In the genomic region with DNA sequence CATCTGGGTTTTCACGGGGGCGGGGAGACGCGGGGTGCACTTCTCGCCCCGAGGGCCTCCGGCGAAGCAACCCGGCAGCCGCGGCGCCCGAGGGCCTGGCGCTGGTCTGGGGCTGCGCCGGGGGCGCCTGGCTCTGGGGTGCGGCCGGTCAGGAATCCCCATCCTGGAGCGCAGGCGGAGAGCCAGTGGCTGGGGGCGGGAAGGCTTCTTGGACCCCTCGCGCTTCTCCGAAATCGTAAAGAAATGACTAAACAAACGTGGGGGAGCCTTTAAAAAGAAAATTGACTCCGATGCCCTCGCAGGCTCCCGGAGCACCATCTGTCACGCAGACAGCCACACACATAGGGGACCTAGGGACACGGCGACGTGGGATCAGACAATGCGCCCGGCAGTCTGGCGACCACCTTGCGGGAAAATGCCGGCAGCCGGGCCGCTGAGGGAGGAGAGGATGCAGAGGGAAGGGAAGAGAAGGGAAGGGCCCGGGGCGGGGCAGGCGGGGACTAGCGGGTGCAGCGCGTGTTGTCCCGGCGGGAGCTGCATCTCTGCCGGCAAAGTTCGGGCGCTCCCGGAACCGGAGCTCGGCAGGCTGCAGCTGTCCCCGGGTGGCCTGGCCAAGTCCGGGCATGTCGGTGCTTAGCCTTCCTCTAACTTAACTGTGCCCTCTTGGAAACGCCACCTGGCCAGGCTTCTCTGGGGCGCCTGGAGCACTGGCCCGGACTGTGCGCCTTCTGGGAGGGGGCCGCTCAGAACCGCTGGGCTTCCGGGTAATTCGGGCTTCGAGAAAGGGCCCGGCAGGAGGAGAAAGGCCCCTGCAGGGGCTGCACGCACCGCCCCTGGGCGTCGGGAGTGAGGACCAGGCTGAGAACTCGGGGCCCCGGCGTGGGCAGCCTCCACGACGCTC, we compare ENCODE assay signal across 8 cellular contexts. TPM values are rescaled to one million over a fixed set of nuclear protein-coding genes. Genes with fewer than 3 reads are reported as not detected.
DNase-seq lines count a peak whose midpoint lies in the region; ATAC-seq lines count a peak whose summit lies in the region.

No MANE protein-coding gene starts in this region.

- H3K27me3 ChIP-seq in H7 (ENCODE audit: control insufficient read depth, insufficient read depth, low read length): peaks cover 52% of the 10 kb centered on the region

- DNase-seq in AG08396 (ENCODE audit: low spot score) (peak; percentile 61), H7 (peak; percentile 89), hepatic stellate cell (ENCODE audit: low spot score) (peak; percentile 19), retina (peak; percentile 84)
- no peak for DNase-seq in activated T-helper 2 cell treated with anti-CD3 and anti-CD28 coated beads, Interferon-gamma antibody, Interleukin-2, Interleukin-4, amounts not matched to agents 10 μg/mL and 5 μg/mL and 100 μg/mL, durations not matched to agents 14 hours and 24 hours and 36 hours (ENCODE audit: low spot score)

- H3K36me3 ChIP-seq in H7 (replicated peaks; ENCODE audit: control insufficient read depth, insufficient read depth, low read length): no peaks in the 10 kb centered on the region

- ATAC-seq in HG03439 (IDR thresholded peaks at IDR 0.05; ENCODE audit: unreplicated experiment): no peak
- ATAC-seq in GM19397 (IDR thresholded peaks at IDR 0.05; ENCODE audit: unreplicated experiment): no peak
- no peak for ATAC-seq in HG02610 (IDR thresholded peaks at IDR 0.05; ENCODE audit: unreplicated experiment)

- intact Hi-C loops in activated T-helper 2 cell treated with anti-CD3 and anti-CD28 coated beads, Interferon-gamma antibody, Interleukin-2, Interleukin-4, amounts not matched to agents 10 μg/mL and 5 μg/mL and 100 μg/mL, durations not matched to agents 14 hours and 24 hours and 36 hours (cut with micrococcal nuclease): no loop called here

- H3K36me3 Mint-ChIP-seq in activated T-helper 2 cell treated with anti-CD3 and anti-CD28 coated beads, Interferon-gamma antibody, Interleukin-2, Interleukin-4, amounts not matched to agents 10 μg/mL and 5 μg/mL and 100 μg/mL, durations not matched to agents 14 hours and 24 hours and 36 hours (ENCODE audit: low read depth): no peaks in the 10 kb centered on the region

- H3K27me3 Mint-ChIP-seq in activated T-helper 2 cell treated with anti-CD3 and anti-CD28 coated beads, Interferon-gamma antibody, Interleukin-2, Interleukin-4, amounts not matched to agents 10 μg/mL and 5 μg/mL and 100 μg/mL, durations not matched to agents 14 hours and 24 hours and 36 hours (ENCODE audit: low read depth): peaks cover 68% of the 10 kb centered on the region

- H3K27ac Mint-ChIP-seq in activated T-helper 2 cell treated with anti-CD3 and anti-CD28 coated beads, Interferon-gamma antibody, Interleukin-2, Interleukin-4, amounts not matched to agents 10 μg/mL and 5 μg/mL and 100 μg/mL, durations not matched to agents 14 hours and 24 hours and 36 hours: no peak overlapping the region

- H3K4me1 Mint-ChIP-seq in activated T-helper 2 cell treated with anti-CD3 and anti-CD28 coated beads, Interferon-gamma antibody, Interleukin-2, Interleukin-4, amounts not matched to agents 10 μg/mL and 5 μg/mL and 100 μg/mL, durations not matched to agents 14 hours and 24 hours and 36 hours (ENCODE audit: low read depth): peaks cover 6% of the 10 kb centered on the region

- peak overlapping the region; percentile 76 for H3K4me3 ChIP-seq in H7 (ENCODE audit: insufficient read depth, low read depth, low read length)

- H3K4me3 Mint-ChIP-seq in activated T-helper 2 cell treated with anti-CD3 and anti-CD28 coated beads, Interferon-gamma antibody, Interleukin-2, Interleukin-4, amounts not matched to agents 10 μg/mL and 5 μg/mL and 100 μg/mL, durations not matched to agents 14 hours and 24 hours and 36 hours (ENCODE audit: low read depth): peak overlapping the region; percentile 57

- H3K9me3 Mint-ChIP-seq in activated T-helper 2 cell treated with anti-CD3 and anti-CD28 coated beads, Interferon-gamma antibody, Interleukin-2, Interleukin-4, amounts not matched to agents 10 μg/mL and 5 μg/mL and 100 μg/mL, durations not matched to agents 14 hours and 24 hours and 36 hours: no peaks in the 10 kb centered on the region

RNA-seq across cellular contexts. Expression of gene NHLH2, which starts 1.9 kb away (rescaled TPM):
- total RNA-seq in H7 (2014; rRNA removed; shearing (Covaris generic)): 0.73 and 0.81 TPM in 2 replicates
- total RNA-seq in activated T-helper 2 cell treated with anti-CD3 and anti-CD28 coated beads, Interferon-gamma antibody, Interleukin-2, Interleukin-4, amounts not matched to agents 10 μg/mL and 5 μg/mL and 100 μg/mL, durations not matched to agents 14 hours and 24 hours and 36 hours: not detected in 2 replicates
